Comparison of ENCODE assay signal across 9 cellular contexts in the genomic region with DNA sequence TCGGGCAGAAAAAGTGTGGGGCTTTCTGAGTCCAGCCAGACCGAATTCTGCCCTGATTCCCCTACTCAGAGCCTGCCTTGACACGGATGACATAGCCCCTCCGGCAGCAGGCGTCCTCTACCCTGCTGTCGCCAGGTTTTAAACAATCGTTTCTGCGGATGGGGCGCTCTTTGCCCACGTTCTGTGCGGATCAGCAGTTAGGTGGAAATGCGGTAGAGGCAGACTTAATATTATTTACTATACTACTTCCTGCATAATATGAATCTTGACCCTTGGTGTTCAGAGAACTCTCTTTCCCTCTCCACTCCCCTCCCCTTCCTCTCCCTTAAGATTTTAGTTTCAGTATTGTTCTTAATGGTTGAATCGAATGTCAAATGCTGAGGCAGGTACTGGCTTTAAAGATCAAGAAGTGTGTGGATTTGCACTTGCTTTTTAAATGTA. TPM values are rescaled to one million over a fixed set of nuclear protein-coding genes. Genes with fewer than 3 reads are reported as not detected.
DNase-seq lines count a peak whose midpoint lies in the region; ATAC-seq, FAIRE-seq and TF ChIP-seq lines count a peak whose summit lies in the region.
"Had no signal": no experiment of that assay in that cellular context is flagged by ENCODE, and none has a peak within 500 bp of the region (broad histone marks: within the 10 kb centered on the region; RNA-seq: fewer than 3 reads in every experiment).

No MANE protein-coding gene starts in this region.

- H3K27me3 Mint-ChIP-seq in H9 (ENCODE audit: low read depth) (peaks cover 97% of the 10 kb centered on the region), activated B cell treated with CpG ODN at 0.5 μM for 24 hours (peaks cover 58% of the 10 kb centered on the region)

- H3K23me2 ChIP-seq in H9 (ENCODE audit: insufficient read length, low read depth, low read length, poor library complexity, severe bottlenecking), result peaks cover 37% of the 10 kb centered on the region

- H3K23ac ChIP-seq in H9 (ENCODE audit: insufficient read length, low read depth, low read length), result no peak overlapping the region

- CTCF ChIA-PET in activated B cell treated with CpG ODN at 0.5 μM for 24 hours (lab: Charles Lee), result no interaction called here

- peak; percentile 82 for DNase-seq in GM13977 (ENCODE audit: low spot score)
- no peak for DNase-seq in H9
- no peak for DNase-seq in activated B cell treated with CpG ODN at 0.5 μM for 24 hours
- DNase-seq in keratinocyte (ENCODE audit: low read depth, low spot score), result no peak
- no peak for DNase-seq in ovary
- DNase-seq in Kasumi-1 (lab: John Stamatoyannopoulos, UW), result no peak
- no peak for DNase-seq in NCI-H446 (lab: John Stamatoyannopoulos, UW)
- DNase-seq in NCI-H1694 treated with DMSO at 0.1 percent for 48 hours (lab: John Stamatoyannopoulos, UW), result no peak

- H2AFZ ChIP-seq in H9 (ENCODE audit: low read length), result no peak overlapping the region
- H2AFZ ChIP-seq in keratinocyte (ENCODE audit: control insufficient read depth, low read length), result peak overlapping the region; percentile 19

- H4K20me1 ChIP-seq in H9 (ENCODE audit: control insufficient read depth, insufficient read depth, insufficient read length), result no peaks in the 10 kb centered on the region
- H4K20me1 ChIP-seq in keratinocyte (ENCODE audit: control insufficient read depth, extremely low read depth, insufficient read depth, low read length), result no peaks in the 10 kb centered on the region

- peaks cover 65 to 80% of the 10 kb centered on the region in 2 experiments for H3K4me1 Mint-ChIP-seq in H9
- H3K4me1 Mint-ChIP-seq in activated B cell treated with CpG ODN at 0.5 μM for 24 hours, result peaks cover 56% of the 10 kb centered on the region

- no peak for TF ChIP-seq EP300 in ovary (IDR thresholded peaks at IDR 0.05)

- H2BK20ac ChIP-seq in H9 (ENCODE audit: low read depth, low read length, poor library complexity, severe bottlenecking), result no peak overlapping the region

- H2BK12ac ChIP-seq in H9 (ENCODE audit: insufficient read length, low read depth, low read length), result no peak overlapping the region

- peak; percentile 49 for FAIRE-seq in keratinocyte (lab: Jason Lieb, UNC)

- H3K4me3 ChIP-seq in keratinocyte (ENCODE audit: control insufficient read depth in 2 of 3, extremely low read depth in 1 of 3, insufficient read depth in 2 of 3, low read depth in 1 of 3, low read length in 3 of 3) (peak overlapping the region; percentile 82 to 97 (median 87)), ovary (no peak overlapping the region)

- no peak overlapping the region for H2BK15ac ChIP-seq in H9 (ENCODE audit: low read depth, low read length)

- H3K9me3 ChIP-seq in H9 (ENCODE audit: control insufficient read depth, low read depth, low read length), result no peaks in the 10 kb centered on the region
- H3K9me3 ChIP-seq in keratinocyte (ENCODE audit: control insufficient read depth, low read depth, low read length), result no peaks in the 10 kb centered on the region
- no peaks in the 10 kb centered on the region for H3K9me3 ChIP-seq in ovary

- H3K79me2 ChIP-seq in H9 (ENCODE audit: insufficient read depth, low read length) (no peaks in the 10 kb centered on the region), keratinocyte (ENCODE audit: control insufficient read depth, insufficient read depth, low read length) (peaks cover 69% of the 10 kb centered on the region)

- intact Hi-C loops in activated B cell treated with CpG ODN at 0.5 μM for 24 hours (cut with micrococcal nuclease), result loop anchor here (10.0 kb wide), 4 partner anchors 182 to 1148 kb away; a partner anchor contains a TSS
- intact Hi-C loops in ovary (cut with DNase I), result no loop called here

- peaks cover 6 to 16% of the 10 kb centered on the region in 2 experiments for H3K36me3 ChIP-seq in keratinocyte (ENCODE audit: control insufficient read depth in 2 of 2, extremely low read depth in 1 of 2, insufficient read depth in 2 of 2, low read length in 2 of 2)
- no peaks in the 10 kb centered on the region for H3K36me3 ChIP-seq in ovary

- H3K27ac ChIP-seq in H9 (ENCODE audit: insufficient read length, low read depth, low read length) (no peak overlapping the region), keratinocyte (ENCODE audit: control insufficient read depth, insufficient read depth, low read length) (peak overlapping the region; percentile 82), ovary (no peak overlapping the region)

- no peak overlapping the region for H3K56ac ChIP-seq in H9 (ENCODE audit: insufficient read length, low read depth, low read length)

- ATAC-seq in activated B cell treated with CpG ODN at 0.5 μM for 24 hours (ENCODE audit: low read depth), result peak; percentile 9

- TF ChIP-seq CTCF in GM13977 (IDR thresholded peaks at IDR 0.05; ENCODE audit: extremely low read depth, insufficient read depth, missing control alignments) (peak; percentile 36), H9 (conservative IDR thresholded peaks at IDR 0.05) (no peak), activated B cell treated with CpG ODN at 0.5 μM for 24 hours (IDR thresholded peaks at IDR 0.05) (no peak), keratinocyte (optimal IDR thresholded peaks at IDR 0.05 in 1 of 3, IDR thresholded peaks at IDR 0.05 in 1 of 3, conservative IDR thresholded peaks at IDR 0.05 in 1 of 3; ENCODE audit: extremely low read depth in 1 of 3, insufficient read depth in 2 of 3, low read length in 3 of 3) (peak in 1 of 3 experiments; percentile 58), ovary (IDR thresholded peaks at IDR 0.05) (no peak)

- POLR2A ChIA-PET in activated B cell treated with CpG ODN at 0.5 μM for 24 hours (lab: Charles Lee), result no interaction called here

- H3K4me1 ChIP-seq in H9 (ENCODE audit: insufficient read depth, low read length), result peaks cover 11% of the 10 kb centered on the region; the same call in 1 of the 2 replicates
- peaks cover 45% of the 10 kb centered on the region for H3K4me1 ChIP-seq in keratinocyte (ENCODE audit: control insufficient read depth, extremely low read depth, insufficient read depth, low read length)
- H3K4me1 ChIP-seq in ovary (ENCODE audit: insufficient read depth), result peaks cover 4% of the 10 kb centered on the region

- H3K27me3 ChIP-seq in H9 (ENCODE audit: insufficient read depth, low read length), result peaks cover 89% of the 10 kb centered on the region
- H3K27me3 ChIP-seq in keratinocyte (ENCODE audit: control insufficient read depth, extremely low read depth, insufficient read depth, low read length), result no peaks in the 10 kb centered on the region
- H3K27me3 ChIP-seq in ovary, result no peaks in the 10 kb centered on the region

- no peak overlapping the region for H3K4ac ChIP-seq in H9 (ENCODE audit: low read depth, low read length)

- H3K9ac ChIP-seq in H9 (ENCODE audit: extremely low read depth, insufficient read length, low read length) (no peak overlapping the region), keratinocyte (ENCODE audit: control insufficient read depth, extremely low read depth, insufficient read depth, low read length) (peak overlapping the region; percentile 86)

- no peak overlapping the region for H3K18ac ChIP-seq in H9 (ENCODE audit: insufficient read length, low read depth, low read length)

- WGBS in H9 (ENCODE audit: extremely low coverage, insufficient read length, low lambda C conversion rate), result no CpG with 5 or more reads among the region's 13 CpGs
- WGBS in ovary, 3 donors, result 80 to 81% (median 81%) methylated on average over 13 of the region's 13 CpGs

- H2BK120ac ChIP-seq in H9 (ENCODE audit: low read depth, low read length, poor library complexity, severe bottlenecking), result no peak overlapping the region

- H3K36me3 Mint-ChIP-seq in H9 (ENCODE audit: insufficient read depth in 1 of 3, low read depth in 3 of 3), result no peaks in the 10 kb centered on the region; a peak in 1 of 7 replicates
- no peaks in the 10 kb centered on the region for H3K36me3 Mint-ChIP-seq in activated B cell treated with CpG ODN at 0.5 μM for 24 hours (ENCODE audit: low read depth)

- no peak overlapping the region for H4K8ac ChIP-seq in H9 (replicated peaks; ENCODE audit: insufficient read length, low read depth, low read length)

- dilution Hi-C loops in keratinocyte (cut with MboI; ENCODE audit: extremely low pct_ligation_motif_present, low sequenced_read_pairs), result no loop called here

- no peaks in the 10 kb centered on the region for H3K79me1 ChIP-seq in H9 (ENCODE audit: insufficient read depth, low read depth, low read length, poor library complexity, severe bottlenecking)

- H4K5ac ChIP-seq in H9 (ENCODE audit: insufficient read length, low read depth, low read length), result no peak overlapping the region

- no peak overlapping the region for H4K91ac ChIP-seq in H9 (ENCODE audit: insufficient read length, low read depth, low read length)

- no peak overlapping the region for H2AK5ac ChIP-seq in H9 (ENCODE audit: insufficient read length, low read length)

- no peak for TF ChIP-seq POLR2A in ovary (IDR thresholded peaks at IDR 0.05)

- no peak overlapping the region for H3K27ac Mint-ChIP-seq in H9
- peak overlapping the region; percentile 50 for H3K27ac Mint-ChIP-seq in activated B cell treated with CpG ODN at 0.5 μM for 24 hours
- H3K27ac Mint-ChIP-seq: dendritic cell treated with granulocyte-macrophage colony-stimulating factor and Interleukin-4, amounts not matched to agents 40 ng/mL and 50 ng/mL, for 4 days had no signal

- H2BK5ac ChIP-seq in H9 (ENCODE audit: insufficient read length, low read length), result no peak overlapping the region

- H3K14ac ChIP-seq in H9 (ENCODE audit: insufficient read depth, low read length), result no peak overlapping the region

- peak overlapping the region; percentile 18 to 80; a peak in 4 of 5 replicates for H3K4me3 Mint-ChIP-seq in H9
- H3K4me3 Mint-ChIP-seq in activated B cell treated with CpG ODN at 0.5 μM for 24 hours, result peak overlapping the region; percentile 73
- H3K4me3 Mint-ChIP-seq: dendritic cell treated with granulocyte-macrophage colony-stimulating factor and Interleukin-4, amounts not matched to agents 40 ng/mL and 50 ng/mL, for 4 days had no signal

- no peaks in the 10 kb centered on the region for H3K9me1 ChIP-seq in keratinocyte (ENCODE audit: control insufficient read depth, extremely low read depth, insufficient read depth, low read length)

- no peak overlapping the region for H3T11ph ChIP-seq in H9 (ENCODE audit: low read length)

- H3K4me2 ChIP-seq in H9 (ENCODE audit: insufficient read depth, insufficient read length, low read length), result peak overlapping the region; percentile 34
- peak overlapping the region; percentile 95 for H3K4me2 ChIP-seq in keratinocyte (ENCODE audit: control insufficient read depth, extremely low read depth, insufficient read depth, low read depth, low read length)

- in situ Hi-C loops in GM13977 (cut with MboI; ENCODE audit: low pct_unique_long_range_greater_than_20kb, low sequenced_read_pairs, unreplicated experiment), result no loop called here

- H3K9me3 Mint-ChIP-seq in H9 (no peaks in the 10 kb centered on the region; a peak in 1 of 5 replicates), activated B cell treated with CpG ODN at 0.5 μM for 24 hours (no peaks in the 10 kb centered on the region)
- H3K9me3 Mint-ChIP-seq: dendritic cell treated with granulocyte-macrophage colony-stimulating factor and Interleukin-4, amounts not matched to agents 40 ng/mL and 50 ng/mL, for 4 days had no signal

RNA-seq across cellular contexts. Expression of a gene that starts 2.4 kb away (rescaled TPM):
- total RNA-seq in H9 (2021) (0.31 TPM in 2 replicates), activated B cell treated with CpG ODN at 0.5 μM for 24 hours (0.34 and 0.53 TPM in 2 replicates), ovary (under 1 TPM in 5 of 7 donors, not detected in 2; 0.15 to 0.48 (median 0.38) TPM)
- polyA plus RNA-seq in keratinocyte (1.7 to 7.7 TPM (median 4.0 TPM) in 3 replicates), ovary (under 1 TPM; 0.24 to 0.47 TPM)
- 13.3 TPM for polyA plus RNA-seq in keratinocyte (2011; ENCODE audit: low read depth)
- 4.7 and 5.3 TPM in 2 replicates for polyA plus RNA-seq in keratinocyte (2011; cell fraction: cytosol; rRNA removed)
- 15.8 and 15.9 TPM in 2 replicates for polyA plus RNA-seq in keratinocyte (2011; cell fraction: nucleus; rRNA removed)
- 20.8 and 33.0 TPM in 2 replicates for polyA plus RNA-seq in keratinocyte (2012; ENCODE audit: low replicate concordance)
- 1.0 to 7.4 TPM (median 1.9 TPM) in 3 replicates for polyA minus RNA-seq in keratinocyte
- 4.4 TPM for polyA minus RNA-seq in keratinocyte (2011; cell fraction: cytosol; rRNA and poly(A)+ RNA removed)
- polyA minus RNA-seq in keratinocyte (2011; cell fraction: nucleus; rRNA and poly(A)+ RNA removed), result 5.5 and 5.8 TPM in 2 replicates
